16 cellular contexts compared by ENCODE assay signal in genomic region chrX:103012945-103013344, GRCh38. TPM values are rescaled to one million over a fixed set of nuclear protein-coding genes. Genes with fewer than 3 reads are reported as not detected.
DNase-seq lines count a peak whose midpoint lies in the region; ATAC-seq and TF ChIP-seq lines count a peak whose summit lies in the region.
"Had no signal": no experiment of that assay in that cellular context is flagged by ENCODE, and none has a peak within 500 bp of the region (broad histone marks: within the 10 kb centered on the region; RNA-seq: fewer than 3 reads in every experiment).

No MANE protein-coding gene starts in this region.

- peak; percentile 38 for ATAC-seq in mucosa of descending colon
- ATAC-seq: CD8-positive, alpha-beta T cell; GM23338 had no signal

- POLR2A ChIA-PET in Caco-2 (lab: Charles Lee) = no interaction called here

- H3K4me3 Mint-ChIP-seq in Caco-2 (ENCODE audit: unreplicated experiment) (no peak overlapping the region), progenitor cell of endocrine pancreas (ENCODE audit: low read depth) (no peak overlapping the region)
- H3K4me3 Mint-ChIP-seq: B cell; CD8-positive, alpha-beta T cell; GM23338 had no signal

- H3K27me3 ChIP-seq in HL-60 (ENCODE audit: insufficient read depth, poor library complexity, severe bottlenecking) (no peaks in the 10 kb centered on the region), Caco-2 (replicated peaks; ENCODE audit: control insufficient read depth, insufficient read depth, low read length) (no peaks in the 10 kb centered on the region), esophagus squamous epithelium (no peaks in the 10 kb centered on the region)
- H3K27me3 ChIP-seq: BLaER1 treated with 17β-estradiol and CSF1 and Interleukin-3, amounts not matched to agents 10 nM and 100 nM had no signal

- H3K4me3 ChIP-seq in AG09309 (ENCODE audit: control insufficient read depth, low read depth, low read length) (no peak overlapping the region), HL-60 (replicated peaks; ENCODE audit: insufficient read depth, low read length) (no peak overlapping the region), mucosa of descending colon (no peak overlapping the region), Caco-2 (ENCODE audit: low read depth, low read length) (no peak overlapping the region), esophagus squamous epithelium (no peak overlapping the region)
- H3K4me3 ChIP-seq: BLaER1 treated with 17β-estradiol and CSF1 and Interleukin-3, amounts not matched to agents 10 nM and 100 nM; GM23338 had no signal

- H3K4me1 Mint-ChIP-seq in Caco-2 (ENCODE audit: low read depth, unreplicated experiment) (no peaks in the 10 kb centered on the region), progenitor cell of endocrine pancreas (ENCODE audit: low read depth) (no peaks in the 10 kb centered on the region)
- H3K4me1 Mint-ChIP-seq: B cell, GM23338 had no signal

- H3K9me3 ChIP-seq in mucosa of descending colon = no peaks in the 10 kb centered on the region
- H3K9me3 ChIP-seq in Caco-2 = no peaks in the 10 kb centered on the region
- no peaks in the 10 kb centered on the region for H3K9me3 ChIP-seq in esophagus squamous epithelium
- H3K9me3 ChIP-seq: BLaER1 treated with 17β-estradiol and CSF1 and Interleukin-3, amounts not matched to agents 10 nM and 100 nM had no signal

- H3K4me1 ChIP-seq in mucosa of descending colon (ENCODE audit: low read depth) (no peaks in the 10 kb centered on the region), Caco-2 (no peaks in the 10 kb centered on the region), esophagus squamous epithelium (no peaks in the 10 kb centered on the region)
- H3K4me1 ChIP-seq: BLaER1 treated with 17β-estradiol and CSF1 and Interleukin-3, amounts not matched to agents 10 nM and 100 nM had no signal

- no peaks in the 10 kb centered on the region for H3K27me3 Mint-ChIP-seq in Caco-2 (ENCODE audit: insufficient read depth, unreplicated experiment)
- no peaks in the 10 kb centered on the region for H3K27me3 Mint-ChIP-seq in progenitor cell of endocrine pancreas
- H3K27me3 Mint-ChIP-seq: B cell had no signal

- no TSS peak for BruUV-seq in Caco-2 (replicated peaks; lab: Mats Ljungman, UMichigan)

- 48 to 72% methylated on average over 3 of the region's 3 CpGs for WGBS in esophagus squamous epithelium, 2 donors

- no peak for TF ChIP-seq POLR2A in esophagus squamous epithelium (IDR thresholded peaks at IDR 0.05)

- CTCF ChIA-PET in Caco-2 (lab: Charles Lee) = no interaction called here

- peak overlapping the region; percentile 78 for H3K27ac ChIP-seq in HL-60 (replicated peaks)
- no peak overlapping the region for H3K27ac ChIP-seq in esophagus squamous epithelium
- H3K27ac ChIP-seq: BLaER1 treated with 17β-estradiol and CSF1 and Interleukin-3, amounts not matched to agents 10 nM and 100 nM had no signal

- H3K9me3 Mint-ChIP-seq in Caco-2 (ENCODE audit: unreplicated experiment) (no peaks in the 10 kb centered on the region), progenitor cell of endocrine pancreas (ENCODE audit: low read depth) (peaks cover 31% of the 10 kb centered on the region)
- H3K9me3 Mint-ChIP-seq: CD8-positive, alpha-beta T cell had no signal

- H3K36me3 Mint-ChIP-seq in Caco-2 (ENCODE audit: insufficient read depth, unreplicated experiment) (no peaks in the 10 kb centered on the region), progenitor cell of endocrine pancreas (ENCODE audit: insufficient read depth) (peaks cover 1% of the 10 kb centered on the region)
- H3K36me3 Mint-ChIP-seq: CD8-positive, alpha-beta T cell had no signal

- no peak for TF ChIP-seq CTCF in AG09309 (IDR thresholded peaks at IDR 0.05; ENCODE audit: control insufficient read depth, insufficient read depth, low read depth, low read length, missing control alignments)
- no peak for TF ChIP-seq CTCF in HL-60 (IDR thresholded peaks at IDR 0.05; ENCODE audit: insufficient read depth, low read length)
- TF ChIP-seq CTCF in mucosa of descending colon (IDR thresholded peaks at IDR 0.05) = no peak
- no peak for TF ChIP-seq CTCF in Caco-2 (IDR thresholded peaks at IDR 0.05; ENCODE audit: insufficient read depth in 1 of 2, low read depth in 1 of 2, low read length in 1 of 2, severe bottlenecking in 1 of 2, unreplicated experiment in 1 of 2)
- TF ChIP-seq CTCF in progenitor cell of endocrine pancreas (IDR thresholded peaks at IDR 0.05; ENCODE audit: unreplicated experiment) = no peak
- TF ChIP-seq CTCF in esophagus squamous epithelium (IDR thresholded peaks at IDR 0.05) = no peak

- no peak overlapping the region for H3K27ac Mint-ChIP-seq in Caco-2 (ENCODE audit: unreplicated experiment)
- H3K27ac Mint-ChIP-seq in progenitor cell of endocrine pancreas = no peak overlapping the region
- H3K27ac Mint-ChIP-seq: B cell; CD8-positive, alpha-beta T cell; GM23338 had no signal

- H3K36me3 ChIP-seq in mucosa of descending colon (ENCODE audit: low read depth) (no peaks in the 10 kb centered on the region), Caco-2 (ENCODE audit: control insufficient read depth, insufficient read depth, low read length) (no peaks in the 10 kb centered on the region), esophagus squamous epithelium (no peaks in the 10 kb centered on the region)
- H3K36me3 ChIP-seq: BLaER1 treated with 17β-estradiol and CSF1 and Interleukin-3, amounts not matched to agents 10 nM and 100 nM had no signal

- peak; percentile 28 for DNase-seq in AG09309 (ENCODE audit: low read depth)
- DNase-seq in HL-60 (ENCODE audit: low read depth in 1 of 2, low spot score in 1 of 2) = no peak
- DNase-seq in RPMI7951 (ENCODE audit: low read depth) = peak; percentile 38
- peak in 1 of 3 donors; percentile 6 for DNase-seq in mucosa of descending colon
- DNase-seq in Caco-2 = no peak
- DNase-seq in progenitor cell of endocrine pancreas (ENCODE audit: low spot score, unreplicated experiment) = no peak
- DNase-seq in esophagus squamous epithelium (lab: John Stamatoyannopoulos, UW) = no peak
- DNase-seq: 8988T; CD8-positive, alpha-beta T cell; DMS 273 treated with DMSO at 0.1 percent for 48 hours; DMS53; DND-41; HCEC 1CT had no signal

- intact Hi-C loops in mucosa of descending colon (cut with DNase I, micrococcal nuclease) = no loop called here
- intact Hi-C loops in Caco-2 (cut with micrococcal nuclease; ENCODE audit: unreplicated experiment) = no loop called here
- intact Hi-C loops in esophagus squamous epithelium (cut with DNase I) = no loop called here

RNA-seq across cellular contexts. Expression of gene BEX1, which starts 51.0 kb away (rescaled TPM):
- total RNA-seq in RPMI7951 (2014; rRNA removed; shearing (Covaris generic)) = 50.0 and 56.3 TPM in 2 replicates
- total RNA-seq in mucosa of descending colon (1 to 10 TPM in 1 of 3 donors, under 1 TPM in 1, not detected in 1; 0.87 to 7.3 TPM), Caco-2 (2022) (not detected in 2 replicates), progenitor cell of endocrine pancreas (123 and 128 TPM in 2 replicates), esophagus squamous epithelium (1 to 10 TPM in 1 of 4 donors, not detected in 3; 1.9 TPM)
- total RNA-seq: B cell had no signal

Comparison
In these comparisons a context has a peak if more than half of its experiments do, and no peak if none do; other contexts are left out.
1. DNase-seq: peak in AG09309 (single experiment) and RPMI7951 (single experiment); none in HL-60 (0 of 2), Caco-2 (0 of 2), progenitor cell of endocrine pancreas (single experiment) and esophagus squamous epithelium (single experiment).